In the genomic region with DNA sequence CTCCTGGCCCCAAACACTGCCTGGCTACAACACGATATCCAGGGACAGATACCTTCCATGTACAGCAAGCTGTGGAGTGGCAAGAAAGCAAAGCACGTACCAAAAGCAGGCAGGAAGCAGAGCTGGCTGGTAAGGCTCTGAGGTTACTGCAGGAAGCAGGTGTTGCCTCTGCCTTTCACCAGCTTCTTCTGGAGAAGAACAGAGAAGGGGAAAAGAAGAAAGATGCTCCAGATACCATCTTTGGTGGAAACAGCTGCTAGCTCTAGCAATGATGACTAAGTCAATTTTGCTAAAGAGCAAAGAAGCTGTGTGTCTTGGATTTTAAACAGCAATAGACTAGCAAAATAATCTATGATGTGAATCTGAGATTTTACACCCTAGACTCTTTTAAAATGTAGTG, we compare ENCODE assay signal across 12 cellular contexts. TPM values are rescaled to one million over a fixed set of nuclear protein-coding genes. Genes with fewer than 3 reads are reported as not detected.
DNase-seq lines count a peak whose midpoint lies in the region; ATAC-seq and TF ChIP-seq lines count a peak whose summit lies in the region.
"Had no signal": no experiment of that assay in that cellular context is flagged by ENCODE, and none has a peak within 500 bp of the region (broad histone marks: within the 10 kb centered on the region; RNA-seq: fewer than 3 reads in every experiment).

No MANE protein-coding gene starts in this region.

- peaks cover 68% of the 10 kb centered on the region for H3K4me1 Mint-ChIP-seq in CD8-positive, alpha-beta T cell (ENCODE audit: low read depth)
- H3K4me1 Mint-ChIP-seq in T-helper 1 cell treated with Interleukin-12 subunit alpha and Interleukin-12 subunit beta and Interleukin-4 antibody, amounts not matched to agents 30 μg/mL and 1 μg/mL, for 36 hours (ENCODE audit: low read depth): peaks cover 62% of the 10 kb centered on the region

- peak; percentile 61 for ATAC-seq in CD8-positive, alpha-beta T cell
- ATAC-seq in GM21619 (IDR thresholded peaks at IDR 0.05; ENCODE audit: unreplicated experiment) (peak; percentile 56), GM21381 (IDR thresholded peaks at IDR 0.05; ENCODE audit: unreplicated experiment) (no peak), GM19035 (IDR thresholded peaks at IDR 0.05; ENCODE audit: unreplicated experiment) (no peak)

- intact Hi-C loops in CD8-positive, alpha-beta T cell (cut with DNase I, micrococcal nuclease): loop anchor here (1.0 to 5.0 kb wide), 3 partner anchors 47 to 98 kb away; no protein-coding TSS in a partner anchor

- H3K27me3 ChIP-seq in CD8-positive, alpha-beta T cell (ENCODE audit: insufficient read depth, low read length): no peaks in the 10 kb centered on the region

- CTCF ChIA-PET in CD8-positive, alpha-beta T cell (lab: Charles Lee): interaction anchor here (0.9 to 5.8 kb wide), 9 partner anchors 9 to 151 kb away, joined by 3 to 33 read pairs (median 4); no protein-coding TSS in a partner anchor

- H3K9me3 ChIP-seq in CD8-positive, alpha-beta T cell (ENCODE audit: low read length): no peaks in the 10 kb centered on the region

- peak in 5 of 7 experiments; percentile 20 to 59 (median 34) for DNase-seq in CD8-positive, alpha-beta T cell
- DNase-seq in dermis blood vessel endothelial cell (peak; percentile 76), NCI-H1105 treated with DMSO at 0.1 percent for 48 hours (lab: John Stamatoyannopoulos, UW) (no peak), NCI-H1048 (lab: John Stamatoyannopoulos, UW) (no peak)
- DNase-seq: aorta, left cardiac atrium, NCI-H226 had no signal

- peak overlapping the region; percentile 76 for H3K27ac Mint-ChIP-seq in CD8-positive, alpha-beta T cell
- H3K27ac Mint-ChIP-seq in T-helper 1 cell treated with Interleukin-12 subunit alpha and Interleukin-12 subunit beta and Interleukin-4 antibody, amounts not matched to agents 30 μg/mL and 1 μg/mL, for 36 hours: peak overlapping the region; percentile 80

- H3K9me3 Mint-ChIP-seq in CD8-positive, alpha-beta T cell: no peaks in the 10 kb centered on the region
- H3K9me3 Mint-ChIP-seq in T-helper 1 cell treated with Interleukin-12 subunit alpha and Interleukin-12 subunit beta and Interleukin-4 antibody, amounts not matched to agents 30 μg/mL and 1 μg/mL, for 36 hours: no peaks in the 10 kb centered on the region

- H3K27ac ChIP-seq in CD8-positive, alpha-beta T cell (ENCODE audit: low read depth, low read length): no peak overlapping the region
- H3K27ac ChIP-seq: parathyroid adenoma had no signal

- peaks cover 54% of the 10 kb centered on the region for H3K4me1 ChIP-seq in CD8-positive, alpha-beta T cell (ENCODE audit: insufficient read depth, low read length)
- H3K4me1 ChIP-seq: parathyroid adenoma had no signal

- H3K36me3 Mint-ChIP-seq in CD8-positive, alpha-beta T cell: no peaks in the 10 kb centered on the region
- H3K36me3 Mint-ChIP-seq in T-helper 1 cell treated with Interleukin-12 subunit alpha and Interleukin-12 subunit beta and Interleukin-4 antibody, amounts not matched to agents 30 μg/mL and 1 μg/mL, for 36 hours (ENCODE audit: low read depth): no peaks in the 10 kb centered on the region

- no peak for TF ChIP-seq CTCF in CD8-positive, alpha-beta T cell (IDR thresholded peaks at IDR 0.05)

- no peaks in the 10 kb centered on the region for H3K27me3 Mint-ChIP-seq in CD8-positive, alpha-beta T cell (ENCODE audit: low read depth)
- H3K27me3 Mint-ChIP-seq in T-helper 1 cell treated with Interleukin-12 subunit alpha and Interleukin-12 subunit beta and Interleukin-4 antibody, amounts not matched to agents 30 μg/mL and 1 μg/mL, for 36 hours (ENCODE audit: low read depth): no peaks in the 10 kb centered on the region

- POLR2A ChIA-PET in CD8-positive, alpha-beta T cell (lab: Charles Lee): interaction anchor here (0.7 to 5.3 kb wide), 7 partner anchors 9 to 94 kb away, joined by 3 to 50 read pairs (median 8); no protein-coding TSS in a partner anchor

- H3K4me3 Mint-ChIP-seq in CD8-positive, alpha-beta T cell: peak overlapping the region; percentile 63
- peak overlapping the region; percentile 57 for H3K4me3 Mint-ChIP-seq in T-helper 1 cell treated with Interleukin-12 subunit alpha and Interleukin-12 subunit beta and Interleukin-4 antibody, amounts not matched to agents 30 μg/mL and 1 μg/mL, for 36 hours

- no peaks in the 10 kb centered on the region for H3K36me3 ChIP-seq in CD8-positive, alpha-beta T cell (ENCODE audit: insufficient read depth, low read length)

- H3K4me3 ChIP-seq in CD8-positive, alpha-beta T cell (ENCODE audit: low read depth, low read length): no peak overlapping the region

RNA-seq across cellular contexts. Expression of gene PRSS1, which starts 34.9 kb away (rescaled TPM):
- total RNA-seq in CD8-positive, alpha-beta T cell: not detected
- total RNA-seq in dermis blood vessel endothelial cell: not detected in 2 replicates
- total RNA-seq: left cardiac atrium had no signal

RNA-seq across cellular contexts. Expression of gene PRSS2, which starts 56.4 kb away (rescaled TPM):
- total RNA-seq in CD8-positive, alpha-beta T cell: not detected
- total RNA-seq in dermis blood vessel endothelial cell: not detected in 2 replicates
- total RNA-seq: left cardiac atrium had no signal

Comparison
In these comparisons a context has a peak if more than half of its experiments do, and no peak if none do; other contexts are left out.
1. ATAC-seq: peak in CD8-positive, alpha-beta T cell (single experiment) and GM21619 (single experiment); none in GM21381 (single experiment) and GM19035 (single experiment).
2. DNase-seq: peak in CD8-positive, alpha-beta T cell (5 of 7) and dermis blood vessel endothelial cell (single experiment); none in NCI-H1105 treated with DMSO at 0.1 percent for 48 hours (single experiment) and NCI-H1048 (single experiment).